27 cellular contexts compared by ENCODE assay signal in genomic region chr22:24585461-24585860, GRCh38. TPM values are rescaled to one million over a fixed set of nuclear protein-coding genes. Genes with fewer than 3 reads are reported as not detected.
"Had no signal": no experiment of that assay in that cellular context is flagged by ENCODE, and none has a peak within 500 bp of the region (broad histone marks: within the 10 kb centered on the region; RNA-seq: fewer than 3 reads in every experiment).

No MANE protein-coding gene starts in this region.

- DNase-seq: activated B cell treated with CpG ODN at 0.5 μM for 24 hours; activated CD4-positive, alpha-beta memory T cell treated with anti-CD3 and anti-CD28 coated beads for 36 hours; activated CD4-positive, alpha-beta T cell treated with anti-CD3 and anti-CD28 coated beads, Interleukin-2, amount 10 ng/mL, durations not matched to agents 7 days and 5 days; activated CD8-positive, alpha-beta memory T cell treated with anti-CD3 and anti-CD28 coated beads for 24 hours; activated effector memory CD4-positive, alpha-beta T cell treated with anti-CD3 and anti-CD28 coated beads, Interleukin-2, amount 50 U/mL, for 16 hours; activated naive CD4-positive, alpha-beta T cell treated with Interleukin-2 at 50 U/mL for 16 hours; activated naive CD8-positive, alpha-beta T cell treated with anti-CD3 and anti-CD28 coated beads, Interleukin-2, amount 50 U/mL, for 24 hours; activated T-cell treated with anti-CD3 and anti-CD28 coated beads, Interleukin-2, amount 50 U/mL, for 4 hours; amniotic stem cell; brain microvascular endothelial cell; KG1; NCI-H1092; NCI-H1417; NCI-H2029; NCI-H345; NCI-H510A; NCI-H526 treated with DMSO at 0.1 percent for 48 hours; NCI-H82; RPMI8226; SHP77; T-helper 17 cell; T-helper 9 cell had no signal

- H3K9me3 ChIP-seq: SJSA1 had no signal

- H3K36me3 ChIP-seq: brain microvascular endothelial cell, SJSA1 had no signal

- ATAC-seq: activated naive CD8-positive, alpha-beta T cell treated with anti-CD3 and anti-CD28 coated beads, Interleukin-2, amount 50 U/mL, for 24 hours; activated T-cell treated with anti-CD3 and anti-CD28 coated beads, Interleukin-2, amount 50 U/mL, for 4 hours; Panc1; SK-N-SH treated with all-trans-retinoic acid at 6 μM for 48 hours; T-helper 17 cell had no signal

- FAIRE-seq: astrocyte had no signal

- H3K4me3 ChIP-seq: SJSA1 had no signal

- H3K27me3 ChIP-seq: brain microvascular endothelial cell, SJSA1 had no signal

- H3K27ac ChIP-seq: brain microvascular endothelial cell, SJSA1 had no signal

RNA-seq across cellular contexts. Expression of gene LRRC75B, which starts 7.4 kb away (rescaled TPM):
- total RNA-seq: OCI-LY7 had no signal
